Comparison of ENCODE assay signal across 11 cellular contexts in the genomic region with DNA sequence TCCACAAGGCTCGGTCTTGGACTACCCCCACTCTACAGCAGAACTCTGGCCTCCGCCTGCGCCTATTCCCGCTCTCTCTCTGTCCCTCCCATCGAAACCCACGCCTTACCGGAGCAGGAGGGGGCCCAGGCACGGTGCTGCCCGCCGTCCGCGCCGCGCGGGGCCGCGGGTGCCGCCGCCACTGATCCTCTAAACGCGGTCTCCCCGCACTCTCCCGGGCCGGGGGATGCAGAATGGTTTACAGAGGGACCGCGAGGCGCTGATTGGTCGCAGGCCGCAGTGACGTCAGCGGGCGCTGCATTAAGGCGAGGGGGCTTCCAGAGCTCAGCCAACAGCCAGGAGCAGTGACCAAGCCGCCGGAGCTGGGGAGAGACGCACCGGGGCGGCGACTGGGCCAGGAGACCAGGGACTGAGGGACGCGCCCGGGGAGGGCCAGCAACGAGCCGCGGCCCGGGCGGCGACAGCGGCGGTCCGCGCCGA. TPM values are rescaled to one million over a fixed set of nuclear protein-coding genes. Genes with fewer than 3 reads are reported as not detected.
A peak's percentile ranks its signal among the peaks of the same experiment; 100 is the strongest.
DNase-seq lines count a peak whose midpoint lies in the region; ATAC-seq and TF ChIP-seq lines count a peak whose summit lies in the region.
"Had no signal": no experiment of that assay in that cellular context is flagged by ENCODE, and none has a peak within 500 bp of the region (broad histone marks: within the 10 kb centered on the region; RNA-seq: fewer than 3 reads in every experiment).

No MANE protein-coding gene starts in this region.

- H3K4me1 ChIP-seq in NT2/D1 (ENCODE audit: insufficient read depth, insufficient read length), result peaks cover 19% of the 10 kb centered on the region

- TF ChIP-seq CTCF in epithelial cell of proximal tubule (conservative IDR thresholded peaks at IDR 0.05; ENCODE audit: low read depth, low read length), result no peak

- intact Hi-C loops in left colon (cut with DNase I, micrococcal nuclease), result no loop called here

- H3K9me3 ChIP-seq in NT2/D1 (ENCODE audit: insufficient read depth, low read length), result no peaks in the 10 kb centered on the region
- H3K9me3 ChIP-seq: adrenal gland had no signal

- no peak overlapping the region for H3K9ac ChIP-seq in NT2/D1 (ENCODE audit: insufficient read length, low read depth)

- H3K27me3 ChIP-seq in NT2/D1 (ENCODE audit: insufficient read depth, insufficient read length), result peaks cover 100% of the 10 kb centered on the region

- H3K36me3 ChIP-seq in NT2/D1 (ENCODE audit: insufficient read depth, insufficient read length, low read length), result no peaks in the 10 kb centered on the region
- H3K36me3 ChIP-seq: adrenal gland had no signal

- DNase-seq in activated CD8-positive, alpha-beta memory T cell treated with anti-CD3 and anti-CD28 coated beads for 24 hours, result peak; percentile 59
- DNase-seq in activated CD8-positive, alpha-beta memory T cell treated with anti-CD3 and anti-CD28 coated beads, Interleukin-2, amount 50 U/mL, for 4 hours, result no peak
- DNase-seq in NT2/D1 (ENCODE audit: low read depth, low spot score), result no peak
- DNase-seq in epithelial cell of proximal tubule (ENCODE audit: low read depth), result no peak
- peak; percentile 50 for DNase-seq in stimulated activated CD8-positive, alpha-beta memory T cell treated with anti-CD3 and anti-CD28 coated beads, Interleukin-4, amount 100 ng/mL, for 48 hours
- DNase-seq in midbrain (lab: John Stamatoyannopoulos, UW), result no peak
- DNase-seq in left colon, result no peak
- DNase-seq: adrenal gland had no signal

- H3K4me3 ChIP-seq in NT2/D1 (ENCODE audit: insufficient read length, low read depth), result peak overlapping the region; percentile 30
- H3K4me3 ChIP-seq in epithelial cell of proximal tubule (ENCODE audit: low read depth, low read length), result peak overlapping the region; percentile 82

- ATAC-seq in left colon (no peak), GM18868 (IDR thresholded peaks at IDR 0.05; ENCODE audit: unreplicated experiment) (no peak)

RNA-seq across cellular contexts. Expression of gene LHX1, which starts 0.8 kb away (rescaled TPM):
- 43.1 and 51.9 TPM in 2 replicates for total RNA-seq in epithelial cell of proximal tubule
- not detected for total RNA-seq in left colon
- total RNA-seq: adrenal gland, LHCN-M2, pulmonary artery endothelial cell had no signal

RNA-seq across cellular contexts. Expression of gene AATF, which starts 12.3 kb away (rescaled TPM):
- total RNA-seq in epithelial cell of proximal tubule, result 70.2 and 78.9 TPM in 2 replicates
- 10 to 100 TPM; 33.6 to 36.5 TPM for total RNA-seq in left colon

Comparison
In these comparisons a context has a peak if more than half of its experiments do, and no peak if none do; other contexts are left out.
1. DNase-seq: peak in activated CD8-positive, alpha-beta memory T cell treated with anti-CD3 and anti-CD28 coated beads for 24 hours (single experiment) and stimulated activated CD8-positive, alpha-beta memory T cell treated with anti-CD3 and anti-CD28 coated beads, Interleukin-4, amount 100 ng/mL, for 48 hours (single experiment); none in activated CD8-positive, alpha-beta memory T cell treated with anti-CD3 and anti-CD28 coated beads, Interleukin-2, amount 50 U/mL, for 4 hours (single experiment), NT2/D1 (single experiment), epithelial cell of proximal tubule (single experiment), midbrain (single experiment) and left colon (0 of 2).
2. RNA of gene LHX1, which starts 0.8 kb away (total RNA-seq): 43.1 to 51.9 TPM in epithelial cell of proximal tubule; not detected in left colon; every median in the first group is over 10 times any median in the second.